In the genomic region with DNA sequence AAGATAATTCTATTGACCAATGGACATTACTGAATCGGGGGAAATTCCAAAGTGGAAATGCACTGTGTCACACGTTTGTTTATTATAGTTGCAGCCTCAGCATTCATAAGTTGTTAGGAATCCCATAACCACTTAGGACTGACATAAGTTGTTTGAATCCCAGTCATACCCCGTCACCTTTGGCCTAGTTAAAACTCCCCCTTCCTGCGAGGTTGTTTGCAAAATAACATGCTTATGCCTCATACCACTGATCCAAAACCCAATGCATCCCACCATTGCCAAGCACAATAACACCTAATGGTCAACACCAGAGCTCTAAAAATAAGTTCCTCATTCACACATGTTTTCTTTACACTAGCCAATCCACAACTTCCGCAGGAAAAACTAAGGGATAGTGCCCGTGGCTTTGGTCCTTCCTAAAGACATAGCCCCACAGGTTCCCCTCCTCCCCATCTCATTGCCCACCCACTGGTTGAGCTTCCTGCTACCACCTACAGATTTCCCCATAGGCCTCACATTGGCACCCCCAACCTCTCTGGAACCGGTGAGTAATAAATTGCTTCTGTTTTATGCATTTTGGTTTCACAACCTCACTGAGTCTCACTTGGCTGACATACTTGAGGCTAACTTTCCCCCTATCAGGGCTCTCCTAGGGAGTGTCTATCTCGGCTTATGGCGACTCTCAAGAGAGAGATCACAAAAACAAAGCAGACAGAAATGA, we compare ENCODE assay signal across 9 cellular contexts. TPM values are rescaled to one million over a fixed set of nuclear protein-coding genes. Genes with fewer than 3 reads are reported as not detected.
DNase-seq lines count a peak whose midpoint lies in the region; ATAC-seq and TF ChIP-seq lines count a peak whose summit lies in the region.
"Had no signal": no experiment of that assay in that cellular context is flagged by ENCODE, and none has a peak within 500 bp of the region (broad histone marks: within the 10 kb centered on the region; RNA-seq: fewer than 3 reads in every experiment).

No MANE protein-coding gene starts in this region.

- ATAC-seq in HG02870 (IDR thresholded peaks at IDR 0.05; ENCODE audit: unreplicated experiment) (peak; percentile 100), activated B cell treated with CpG ODN at 0.5 μM for 24 hours (ENCODE audit: low read depth) (peak; percentile 54), HG02970 (IDR thresholded peaks at IDR 0.05; ENCODE audit: low FRiP score, unreplicated experiment) (no peak)

- peak; percentile 48 for DNase-seq in activated CD4-positive, alpha-beta memory T cell treated with anti-CD3 and anti-CD28 coated beads for 36 hours
- no peak for DNase-seq in activated CD4-positive, alpha-beta memory T cell treated with anti-CD3 and anti-CD28 coated beads, Interleukin-2, amount 10 ng/mL, durations not matched to agents 7 days and 5 days
- DNase-seq in activated B cell treated with CpG ODN at 0.5 μM for 24 hours (no peak), iPS-NIHi7 (ENCODE audit: extremely low spot score) (no peak), NAMALWA (ENCODE audit: low spot score) (no peak)
- peak; percentile 11 to 18 for DNase-seq in stimulated activated CD4-positive, alpha-beta T cell treated with anti-CD3 and anti-CD28 coated beads, Interleukin-2, amount 100 ng/mL, for 24 hours

- H3K27ac Mint-ChIP-seq in activated CD4-positive, alpha-beta memory T cell treated with anti-CD3 and anti-CD28 coated beads for 36 hours = no peak overlapping the region
- no peak overlapping the region for H3K27ac Mint-ChIP-seq in activated CD4-positive, alpha-beta memory T cell treated with anti-CD3 and anti-CD28 coated beads, Interleukin-2, amount 10 ng/mL, durations not matched to agents 7 days and 5 days
- H3K27ac Mint-ChIP-seq in activated B cell treated with CpG ODN at 0.5 μM for 24 hours = no peak overlapping the region

- no peak for TF ChIP-seq CTCF in activated B cell treated with CpG ODN at 0.5 μM for 24 hours (IDR thresholded peaks at IDR 0.05)

- CTCF ChIA-PET in activated CD4-positive, alpha-beta memory T cell treated with anti-CD3 and anti-CD28 coated beads for 36 hours (lab: Charles Lee) = interaction anchor here (1.5 kb wide), 1 partner anchor 443 kb away, joined by 7 read pairs; no protein-coding TSS in a partner anchor
- CTCF ChIA-PET in activated CD4-positive, alpha-beta memory T cell treated with anti-CD3 and anti-CD28 coated beads, Interleukin-2, amount 10 ng/mL, durations not matched to agents 7 days and 5 days (lab: Charles Lee) = no interaction called here
- CTCF ChIA-PET in activated B cell treated with CpG ODN at 0.5 μM for 24 hours (lab: Charles Lee) = interaction anchor here (1.0 kb wide), 1 partner anchor 1052 kb away, joined by 4 read pairs; no protein-coding TSS in a partner anchor

- H3K27me3 Mint-ChIP-seq in activated CD4-positive, alpha-beta memory T cell treated with anti-CD3 and anti-CD28 coated beads for 36 hours = no peaks in the 10 kb centered on the region
- H3K27me3 Mint-ChIP-seq in activated CD4-positive, alpha-beta memory T cell treated with anti-CD3 and anti-CD28 coated beads, Interleukin-2, amount 10 ng/mL, durations not matched to agents 7 days and 5 days = peaks cover 1% of the 10 kb centered on the region
- H3K27me3 Mint-ChIP-seq in activated B cell treated with CpG ODN at 0.5 μM for 24 hours = no peaks in the 10 kb centered on the region

- no peak overlapping the region for H3K4me3 Mint-ChIP-seq in activated CD4-positive, alpha-beta memory T cell treated with anti-CD3 and anti-CD28 coated beads for 36 hours
- no peak overlapping the region for H3K4me3 Mint-ChIP-seq in activated CD4-positive, alpha-beta memory T cell treated with anti-CD3 and anti-CD28 coated beads, Interleukin-2, amount 10 ng/mL, durations not matched to agents 7 days and 5 days
- no peak overlapping the region for H3K4me3 Mint-ChIP-seq in activated B cell treated with CpG ODN at 0.5 μM for 24 hours

- H3K36me3 Mint-ChIP-seq in activated CD4-positive, alpha-beta memory T cell treated with anti-CD3 and anti-CD28 coated beads for 36 hours = no peaks in the 10 kb centered on the region
- H3K36me3 Mint-ChIP-seq in activated CD4-positive, alpha-beta memory T cell treated with anti-CD3 and anti-CD28 coated beads, Interleukin-2, amount 10 ng/mL, durations not matched to agents 7 days and 5 days (ENCODE audit: low read depth) = no peaks in the 10 kb centered on the region
- no peaks in the 10 kb centered on the region for H3K36me3 Mint-ChIP-seq in activated B cell treated with CpG ODN at 0.5 μM for 24 hours (ENCODE audit: low read depth)

- POLR2A ChIA-PET in activated CD4-positive, alpha-beta memory T cell treated with anti-CD3 and anti-CD28 coated beads for 36 hours (lab: Charles Lee) = interaction anchor here (0.6 kb wide), 1 partner anchor 798 kb away, joined by 4 read pairs; no protein-coding TSS in a partner anchor
- POLR2A ChIA-PET in activated CD4-positive, alpha-beta memory T cell treated with anti-CD3 and anti-CD28 coated beads, Interleukin-2, amount 10 ng/mL, durations not matched to agents 7 days and 5 days (lab: Charles Lee) = no interaction called here
- POLR2A ChIA-PET in activated B cell treated with CpG ODN at 0.5 μM for 24 hours (lab: Charles Lee) = no interaction called here

- intact Hi-C loops in activated CD4-positive, alpha-beta memory T cell treated with anti-CD3 and anti-CD28 coated beads for 36 hours (cut with micrococcal nuclease) = loop anchor here (2.0 to 10.0 kb wide), 4 partner anchors 369 to 1209 kb away; partner anchors contain the start of gene TXN
- intact Hi-C loops in activated B cell treated with CpG ODN at 0.5 μM for 24 hours (cut with micrococcal nuclease) = loop anchor here (10.0 kb wide), 1 partner anchor 721 kb away; no protein-coding TSS in a partner anchor

- H3K9me3 Mint-ChIP-seq in activated CD4-positive, alpha-beta memory T cell treated with anti-CD3 and anti-CD28 coated beads for 36 hours = no peaks in the 10 kb centered on the region
- H3K9me3 Mint-ChIP-seq in activated CD4-positive, alpha-beta memory T cell treated with anti-CD3 and anti-CD28 coated beads, Interleukin-2, amount 10 ng/mL, durations not matched to agents 7 days and 5 days = no peaks in the 10 kb centered on the region
- no peaks in the 10 kb centered on the region for H3K9me3 Mint-ChIP-seq in activated B cell treated with CpG ODN at 0.5 μM for 24 hours

- peaks cover 11% of the 10 kb centered on the region for H3K4me1 Mint-ChIP-seq in activated CD4-positive, alpha-beta memory T cell treated with anti-CD3 and anti-CD28 coated beads for 36 hours (ENCODE audit: low read depth)
- H3K4me1 Mint-ChIP-seq in activated CD4-positive, alpha-beta memory T cell treated with anti-CD3 and anti-CD28 coated beads, Interleukin-2, amount 10 ng/mL, durations not matched to agents 7 days and 5 days = peaks cover 5% of the 10 kb centered on the region
- H3K4me1 Mint-ChIP-seq in activated B cell treated with CpG ODN at 0.5 μM for 24 hours = no peaks in the 10 kb centered on the region

RNA-seq across cellular contexts. Expression of gene MUSK, which starts 42.3 kb away (rescaled TPM):
- total RNA-seq in activated CD4-positive, alpha-beta memory T cell treated with anti-CD3 and anti-CD28 coated beads for 36 hours = not detected
- total RNA-seq in activated CD4-positive, alpha-beta memory T cell treated with anti-CD3 and anti-CD28 coated beads, Interleukin-2, amount 10 ng/mL, durations not matched to agents 7 days and 5 days = not detected
- not detected in 2 replicates for total RNA-seq in activated B cell treated with CpG ODN at 0.5 μM for 24 hours
- total RNA-seq: activated CD8-positive, alpha-beta memory T cell treated with anti-CD3 and anti-CD28 coated beads for 36 hours had no signal

RNA-seq across cellular contexts. Expression of gene SVEP1, which starts 46.7 kb away (rescaled TPM):
- not detected for total RNA-seq in activated CD4-positive, alpha-beta memory T cell treated with anti-CD3 and anti-CD28 coated beads for 36 hours
- not detected for total RNA-seq in activated CD4-positive, alpha-beta memory T cell treated with anti-CD3 and anti-CD28 coated beads, Interleukin-2, amount 10 ng/mL, durations not matched to agents 7 days and 5 days
- total RNA-seq in activated B cell treated with CpG ODN at 0.5 μM for 24 hours = not detected in 2 replicates
- total RNA-seq: activated CD8-positive, alpha-beta memory T cell treated with anti-CD3 and anti-CD28 coated beads for 36 hours had no signal

Comparison
In these comparisons a context has a peak if more than half of its experiments do, and no peak if none do; other contexts are left out.
1. DNase-seq: peak in activated CD4-positive, alpha-beta memory T cell treated with anti-CD3 and anti-CD28 coated beads for 36 hours (single experiment) and stimulated activated CD4-positive, alpha-beta T cell treated with anti-CD3 and anti-CD28 coated beads, Interleukin-2, amount 100 ng/mL, for 24 hours (2 of 2); none in activated CD4-positive, alpha-beta memory T cell treated with anti-CD3 and anti-CD28 coated beads, Interleukin-2, amount 10 ng/mL, durations not matched to agents 7 days and 5 days (single experiment), activated B cell treated with CpG ODN at 0.5 μM for 24 hours (single experiment), iPS-NIHi7 (single experiment) and NAMALWA (single experiment).